ENCODE assay signal across 8 cellular contexts in genomic region chr3:64030741-64031140, GRCh38. TPM values are rescaled to one million over a fixed set of nuclear protein-coding genes. Genes with fewer than 3 reads are reported as not detected.
DNase-seq lines count a peak whose midpoint lies in the region; ATAC-seq and TF ChIP-seq lines count a peak whose summit lies in the region.

No MANE protein-coding gene starts in this region.

- H3K36me3 Mint-ChIP-seq in CD14-positive monocyte (no peaks in the 10 kb centered on the region), endothelial cell (ENCODE audit: low read depth, unreplicated experiment) (no peaks in the 10 kb centered on the region)
- peaks cover 3% of the 10 kb centered on the region for H3K36me3 Mint-ChIP-seq in activated CD8-positive, alpha-beta memory T cell treated with anti-CD3 and anti-CD28 coated beads, Interleukin-2, amount 10 ng/mL, durations not matched to agents 7 days and 5 days

- H3K27me3 ChIP-seq in mucosa of rectum (ENCODE audit: control insufficient read depth in 2 of 2, insufficient read depth in 2 of 2, low read length in 2 of 2): peaks cover 2 to 12% of the 10 kb centered on the region in 2 donors

- peak overlapping the region; percentile 52 to 67 for H3K4me3 ChIP-seq in mucosa of rectum (ENCODE audit: low read length in 2 of 2)

- H3K4me3 Mint-ChIP-seq in CD14-positive monocyte: peak overlapping the region; percentile 82 to 94
- H3K4me3 Mint-ChIP-seq in activated CD8-positive, alpha-beta memory T cell treated with anti-CD3 and anti-CD28 coated beads, Interleukin-2, amount 10 ng/mL, durations not matched to agents 7 days and 5 days: peak overlapping the region; percentile 65
- no peak overlapping the region for H3K4me3 Mint-ChIP-seq in endothelial cell (ENCODE audit: unreplicated experiment)

- DNase-seq in CD14-positive monocyte (ENCODE audit: low spot score) (peak; percentile 50), NCI-H748 treated with DMSO at 0.1 percent for 48 hours (lab: John Stamatoyannopoulos, UW) (peak; percentile 54), endothelial cell (ENCODE audit: low spot score) (peak; percentile 72)
- peak; percentile 76 for DNase-seq in activated CD8-positive, alpha-beta memory T cell treated with anti-CD3 and anti-CD28 coated beads, Interleukin-2, amount 10 ng/mL, durations not matched to agents 7 days and 5 days
- peak; percentile 61 to 62 for DNase-seq in stimulated activated CD8-positive, alpha-beta memory T cell treated with anti-CD3 and anti-CD28 coated beads, Interleukin-4, amount 100 ng/mL, for 4 hours (ENCODE audit: low read depth in 2 of 2, low spot score in 1 of 2)

- peaks cover 6% of the 10 kb centered on the region for H3K4me1 Mint-ChIP-seq in CD14-positive monocyte
- peaks cover 13% of the 10 kb centered on the region for H3K4me1 Mint-ChIP-seq in activated CD8-positive, alpha-beta memory T cell treated with anti-CD3 and anti-CD28 coated beads, Interleukin-2, amount 10 ng/mL, durations not matched to agents 7 days and 5 days
- no peaks in the 10 kb centered on the region for H3K4me1 Mint-ChIP-seq in endothelial cell (ENCODE audit: unreplicated experiment)

- intact Hi-C loops in CD14-positive monocyte (cut with micrococcal nuclease): loop anchor here (5.0 to 10.0 kb wide), 2 partner anchors 452 to 454 kb away; no protein-coding TSS in a partner anchor

- H3K27ac ChIP-seq in mucosa of rectum (ENCODE audit: low read depth in 2 of 2, low read length in 2 of 2): no peak overlapping the region

- no peaks in the 10 kb centered on the region for H3K36me3 ChIP-seq in mucosa of rectum (ENCODE audit: control insufficient read depth in 2 of 2, insufficient read depth in 2 of 2, low read length in 2 of 2)

- H3K9ac ChIP-seq in mucosa of rectum (ENCODE audit: low read depth in 1 of 2, low read length in 2 of 2): peak overlapping the region in 1 of 2 donors; percentile 5

- H3K27me3 Mint-ChIP-seq in CD14-positive monocyte (ENCODE audit: low read depth in 3 of 3): peaks cover 16 to 45% (median 23%) of the 10 kb centered on the region in 3 donors
- peaks cover 49% of the 10 kb centered on the region for H3K27me3 Mint-ChIP-seq in activated CD8-positive, alpha-beta memory T cell treated with anti-CD3 and anti-CD28 coated beads, Interleukin-2, amount 10 ng/mL, durations not matched to agents 7 days and 5 days
- H3K27me3 Mint-ChIP-seq in endothelial cell (ENCODE audit: unreplicated experiment): peaks cover 5% of the 10 kb centered on the region

- H3K4me1 ChIP-seq in mucosa of rectum (ENCODE audit: control insufficient read depth in 2 of 2, insufficient read depth in 2 of 2, low read length in 2 of 2): peaks cover 3 to 5% of the 10 kb centered on the region in 2 donors

- CTCF ChIA-PET in activated CD8-positive, alpha-beta memory T cell treated with anti-CD3 and anti-CD28 coated beads, Interleukin-2, amount 10 ng/mL, durations not matched to agents 7 days and 5 days (lab: Charles Lee): interaction anchor here (0.9 to 2.7 kb wide), 12 partner anchors 13 to 457 kb away, joined by 3 to 20 read pairs (median 4); no protein-coding TSS in a partner anchor

- TF ChIP-seq CTCF in CD14-positive monocyte (IDR thresholded peaks at IDR 0.05) (peak; percentile 90), endothelial cell (IDR thresholded peaks at IDR 0.05; ENCODE audit: unreplicated experiment) (peak; percentile 96)

- H3K9me3 Mint-ChIP-seq in CD14-positive monocyte (peaks cover 0 to 4% (median 0%) of the 10 kb centered on the region in 7 donors), endothelial cell (ENCODE audit: unreplicated experiment) (no peaks in the 10 kb centered on the region)
- H3K9me3 Mint-ChIP-seq in activated CD8-positive, alpha-beta memory T cell treated with anti-CD3 and anti-CD28 coated beads, Interleukin-2, amount 10 ng/mL, durations not matched to agents 7 days and 5 days (ENCODE audit: low read depth): peaks cover 6% of the 10 kb centered on the region

- no peaks in the 10 kb centered on the region for H3K9me3 ChIP-seq in mucosa of rectum (ENCODE audit: control insufficient read depth in 2 of 2, low read length in 2 of 2)

- H3K27ac Mint-ChIP-seq in CD14-positive monocyte: peak overlapping the region in 1 of 7 donors; percentile 60
- no peak overlapping the region for H3K27ac Mint-ChIP-seq in activated CD8-positive, alpha-beta memory T cell treated with anti-CD3 and anti-CD28 coated beads, Interleukin-2, amount 10 ng/mL, durations not matched to agents 7 days and 5 days
- no peak overlapping the region for H3K27ac Mint-ChIP-seq in endothelial cell (ENCODE audit: unreplicated experiment)

- ATAC-seq in GM19438 (IDR thresholded peaks at IDR 0.05; ENCODE audit: low read depth, unreplicated experiment) (peak; percentile 97), HG03558 (IDR thresholded peaks at IDR 0.05; ENCODE audit: extremely low read depth, unreplicated experiment) (peak; percentile 98)
- ATAC-seq in activated CD8-positive, alpha-beta memory T cell treated with anti-CD3 and anti-CD28 coated beads, Interleukin-2, amount 10 ng/mL, durations not matched to agents 7 days and 5 days: peak; percentile 94

RNA-seq across cellular contexts. Expression of gene PSMD6, which starts 7.4 kb away (rescaled TPM):
- 100 to 1,000 TPM; 101 to 135 TPM for polyA plus RNA-seq in CD14-positive monocyte
- total RNA-seq in activated CD8-positive, alpha-beta memory T cell treated with anti-CD3 and anti-CD28 coated beads, Interleukin-2, amount 10 ng/mL, durations not matched to agents 7 days and 5 days: 10 to 100 TPM; 68.0 to 94.9 TPM
- 87.0 TPM for total RNA-seq in endothelial cell (ENCODE audit: unreplicated experiment)
